Comparison of ENCODE assay signal across 8 cellular contexts in the genomic region with DNA sequence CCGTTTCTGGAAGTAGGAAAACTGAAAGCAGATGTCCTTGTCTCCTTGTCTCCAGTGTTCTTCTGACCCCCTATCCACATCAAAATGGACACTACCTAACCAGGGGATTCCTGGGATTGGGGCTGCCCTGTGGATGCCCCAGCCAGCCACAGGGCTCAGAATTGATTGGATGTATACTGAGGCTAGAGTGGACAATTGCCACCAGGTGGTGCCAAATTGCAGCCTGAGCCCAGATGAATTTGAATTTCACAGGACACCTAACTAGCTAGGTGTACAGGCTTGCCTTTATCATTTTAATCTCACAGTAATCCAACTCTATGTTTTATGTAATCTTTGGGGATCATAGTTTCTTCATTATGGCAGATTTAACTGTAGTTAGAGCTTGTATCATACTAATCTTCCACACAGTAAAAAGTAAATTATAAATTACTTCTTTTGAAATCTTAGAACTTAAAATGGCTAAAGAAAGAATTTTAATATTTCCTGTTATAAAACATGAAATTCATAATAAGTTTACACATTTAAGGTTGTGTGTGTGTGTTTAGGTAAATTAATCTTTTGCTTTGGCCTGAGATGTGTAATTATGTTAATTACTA. TPM values are rescaled to one million over a fixed set of nuclear protein-coding genes. Genes with fewer than 3 reads are reported as not detected.
DNase-seq lines count a peak whose midpoint lies in the region; ATAC-seq, FAIRE-seq and TF ChIP-seq lines count a peak whose summit lies in the region.

No MANE protein-coding gene starts in this region.

- TF ChIP-seq EP300 in A549 (IDR thresholded peaks at IDR 0.05): no peak

- H3K9me3 Mint-ChIP-seq in T-helper 2 cell treated with Interferon-gamma antibody and Interleukin-4, amounts not matched to agents 5 μg/mL and 100 μg/mL, for 36 hours: no peaks in the 10 kb centered on the region
- no peaks in the 10 kb centered on the region for H3K9me3 Mint-ChIP-seq in memory B cell

- no peak overlapping the region for H3K27ac Mint-ChIP-seq in T-helper 2 cell treated with Interferon-gamma antibody and Interleukin-4, amounts not matched to agents 5 μg/mL and 100 μg/mL, for 36 hours
- no peak overlapping the region for H3K27ac Mint-ChIP-seq in memory B cell

- TF ChIP-seq RAD21 in A549 (conservative IDR thresholded peaks at IDR 0.05 in 1 of 2, IDR thresholded peaks at IDR 0.05 in 1 of 2): peak; percentile 80 to 82

- peak; percentile 92 to 96 for ATAC-seq in A549
- peak; percentile 52 for ATAC-seq in memory B cell (ENCODE audit: low read depth)
- peak; percentile 92 for ATAC-seq in upper lobe of right lung

- no peak for FAIRE-seq in A549 (lab: Jason Lieb, UNC)
- FAIRE-seq in colon (lab: Jason Lieb, UNC): peak; percentile 24

- no peaks in the 10 kb centered on the region for H3K79me2 ChIP-seq in Loucy (ENCODE audit: insufficient read depth, low read length)

- H3K4me3 ChIP-seq in A549 (no peak overlapping the region), Loucy (ENCODE audit: low read length, poor library complexity, severe bottlenecking) (no peak overlapping the region), upper lobe of right lung (no peak overlapping the region)

- peaks cover 2% of the 10 kb centered on the region for H3K4me1 Mint-ChIP-seq in T-helper 2 cell treated with Interferon-gamma antibody and Interleukin-4, amounts not matched to agents 5 μg/mL and 100 μg/mL, for 36 hours (ENCODE audit: low read depth)
- no peaks in the 10 kb centered on the region for H3K4me1 Mint-ChIP-seq in memory B cell

- DNase-seq in A549 (ENCODE audit: low read depth in 1 of 2, low spot score in 1 of 2) (peak; percentile 31 to 60), HEK293T (ENCODE audit: extremely low spot score) (peak; percentile 86), memory B cell (ENCODE audit: low spot score in 2 of 2) (peak; percentile 5 to 12), upper lobe of right lung (no peak)
- peak; percentile 7 for DNase-seq in T-helper 2 cell treated with Interferon-gamma antibody and Interleukin-4, amounts not matched to agents 5 μg/mL and 100 μg/mL, for 36 hours (ENCODE audit: low spot score)

- H3K27me3 ChIP-seq in Loucy (ENCODE audit: insufficient read depth, low read length, poor library complexity, severe bottlenecking) (no peaks in the 10 kb centered on the region), upper lobe of right lung (no peaks in the 10 kb centered on the region)

- H3K27ac ChIP-seq in A549: no peak overlapping the region
- no peak overlapping the region for H3K27ac ChIP-seq in upper lobe of right lung

- H3F3A ChIP-seq in Loucy (ENCODE audit: low read depth): no peaks in the 10 kb centered on the region

- TF ChIP-seq CTCF in A549 (IDR thresholded peaks at IDR 0.05): peak; percentile 67
- TF ChIP-seq CTCF in GM12873 (IDR thresholded peaks at IDR 0.05; ENCODE audit: insufficient read depth, low read depth, low read length, missing control alignments): peak; percentile 73
- peak; percentile 88 for TF ChIP-seq CTCF in Loucy (conservative IDR thresholded peaks at IDR 0.05; ENCODE audit: low read length)
- TF ChIP-seq CTCF in upper lobe of right lung (IDR thresholded peaks at IDR 0.05): peak; percentile 63

- POLR2A ChIA-PET in A549 (lab: Yijun Ruan, JAX): no interaction called here
- POLR2A ChIA-PET in HEK293T (lab: Yijun Ruan, JAX): interaction anchor here (1.6 kb wide), 1 partner anchor 219 kb away, joined by 4 read pairs; a partner anchor contains a TSS

- no peak for TF ChIP-seq POLR2A in A549 (IDR thresholded peaks at IDR 0.05; ENCODE audit: low read length)

- no peak overlapping the region for H2AFZ ChIP-seq in Loucy (ENCODE audit: low read length)

- no peaks in the 10 kb centered on the region for H3K27me3 Mint-ChIP-seq in T-helper 2 cell treated with Interferon-gamma antibody and Interleukin-4, amounts not matched to agents 5 μg/mL and 100 μg/mL, for 36 hours (ENCODE audit: low read depth)
- H3K27me3 Mint-ChIP-seq in memory B cell: no peaks in the 10 kb centered on the region

- intact Hi-C loops in upper lobe of right lung (cut with DNase I): no loop called here

- H3K9me2 ChIP-seq in Loucy (replicated peaks; ENCODE audit: low read depth, low read length): no peaks in the 10 kb centered on the region

- H3K36me3 Mint-ChIP-seq in T-helper 2 cell treated with Interferon-gamma antibody and Interleukin-4, amounts not matched to agents 5 μg/mL and 100 μg/mL, for 36 hours (ENCODE audit: low read depth): peaks cover 14% of the 10 kb centered on the region
- peaks cover 16% of the 10 kb centered on the region for H3K36me3 Mint-ChIP-seq in memory B cell

- H3K9me3 ChIP-seq in A549 (no peaks in the 10 kb centered on the region), Loucy (ENCODE audit: insufficient read depth, low read depth, low read length) (no peaks in the 10 kb centered on the region), upper lobe of right lung (no peaks in the 10 kb centered on the region)

- H3K4me3 Mint-ChIP-seq in T-helper 2 cell treated with Interferon-gamma antibody and Interleukin-4, amounts not matched to agents 5 μg/mL and 100 μg/mL, for 36 hours: no peak overlapping the region
- no peak overlapping the region for H3K4me3 Mint-ChIP-seq in memory B cell

- no peaks in the 10 kb centered on the region for H3K4me1 ChIP-seq in A549
- H3K4me1 ChIP-seq in Loucy (ENCODE audit: insufficient read depth, low read length, poor library complexity, severe bottlenecking): no peaks in the 10 kb centered on the region
- no peaks in the 10 kb centered on the region for H3K4me1 ChIP-seq in upper lobe of right lung

- CTCF ChIA-PET in A549 (lab: Yijun Ruan, JAX): interaction anchor here (0.6 to 2.9 kb wide), 6 partner anchors 10 to 590 kb away, joined by 3 to 11 read pairs (median 3); a partner anchor contains a TSS
- CTCF ChIA-PET in HEK293T (lab: Yijun Ruan, JAX): interaction anchor here (0.6 to 1.0 kb wide), 2 partner anchors 12 to 109 kb away, joined by 3 read pairs; no protein-coding TSS in a partner anchor

- H4K20me1 ChIP-seq in Loucy (ENCODE audit: insufficient read depth, low read length, poor library complexity, severe bottlenecking): no peaks in the 10 kb centered on the region

- WGBS in A549 (ENCODE audit: missing lambda C conversion rate): 68% methylated on average over 1 of the region's 1 CpG

- H3K4me2 ChIP-seq in A549: no peak overlapping the region
- H3K4me2 ChIP-seq in Loucy (ENCODE audit: low read depth, low read length, poor library complexity, severe bottlenecking): no peak overlapping the region

- H3K36me3 ChIP-seq in Loucy (ENCODE audit: insufficient read depth, low read length) (peaks cover 36% of the 10 kb centered on the region; the same call in 1 of the 2 replicates), upper lobe of right lung (peaks cover 51% of the 10 kb centered on the region)

- no peak overlapping the region for H3K9ac ChIP-seq in Loucy (ENCODE audit: low read depth, low read length, poor library complexity, severe bottlenecking)

TF ChIP-seq in A549, 52 proteins besides CTCF, POLR2A, EP300 and RAD21:
- peak; percentile 80 for TF ChIP-seq SMC3 (IDR thresholded peaks at IDR 0.05)
- TF ChIP-seq, protein P1, sequence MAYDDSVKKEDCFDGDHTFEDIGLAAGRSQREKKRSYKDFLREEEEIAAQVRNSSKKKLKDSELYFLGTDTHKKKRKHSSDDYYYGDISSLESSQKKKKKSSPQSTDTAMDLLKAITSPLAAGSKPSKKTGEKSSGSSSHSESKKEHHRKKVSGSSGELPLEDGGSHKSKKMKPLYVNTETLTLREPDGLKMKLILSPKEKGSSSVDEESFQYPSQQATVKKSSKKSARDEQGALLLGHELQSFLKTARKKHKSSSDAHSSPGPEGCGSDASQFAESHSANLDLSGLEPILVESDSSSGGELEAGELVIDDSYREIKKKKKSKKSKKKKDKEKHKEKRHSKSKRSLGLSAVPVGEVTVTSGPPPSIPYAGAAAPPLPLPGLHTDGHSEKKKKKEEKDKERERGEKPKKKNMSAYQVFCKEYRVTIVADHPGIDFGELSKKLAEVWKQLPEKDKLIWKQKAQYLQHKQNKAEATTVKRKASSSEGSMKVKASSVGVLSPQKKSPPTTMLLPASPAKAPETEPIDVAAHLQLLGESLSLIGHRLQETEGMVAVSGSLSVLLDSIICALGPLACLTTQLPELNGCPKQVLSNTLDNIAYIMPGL (CRISPR knock-in tag; IDR thresholded peaks at IDR 0.05; ENCODE audit: borderline replicate concordance): no peak
TF ChIP-seq in A549: peak in this region for 1.

TF ChIP-seq in HEK293T, 16 proteins besides CTCF, POLR2A, EP300 and RAD21:
- no peak for TF ChIP-seq SUZ12 (IDR thresholded peaks at IDR 0.05)
- TF ChIP-seq HDGF (IDR thresholded peaks at IDR 0.05; ENCODE audit: borderline replicate concordance): 0 out of 2 replicates have a peak, but pooled peaks have one; percentile 36

RNA-seq across cellular contexts. Expression of a gene that starts 58.0 kb away (rescaled TPM):
- polyA plus RNA-seq in A549 (2011; rRNA removed) (6.7 and 10.6 TPM in 2 replicates), A549 (2017; fragmentation: RNase III; extraction: RNeasy Plus Mini Kit Qiagen cat#74134 plus additional on column Dnase treatment) (5.0 to 5.9 TPM (median 5.2 TPM) in 3 replicates)
- 0.92 and 2.2 TPM in 2 replicates for polyA plus RNA-seq in A549 (2012; cell fraction: cytosol; rRNA removed)
- polyA plus RNA-seq in A549 (2012; cell fraction: nucleus; rRNA removed): 0.41 and 0.53 TPM in 2 replicates
- polyA minus RNA-seq in A549 (2011; rRNA and poly(A)+ RNA removed): 5.6 and 11.0 TPM in 2 replicates
- total RNA-seq in upper lobe of right lung: 28.3 TPM

RNA-seq across cellular contexts. Expression of a gene that starts 58.2 kb away (rescaled TPM):
- polyA plus RNA-seq in A549 (2011; rRNA removed): 27.9 and 32.8 TPM in 2 replicates
- polyA plus RNA-seq in A549 (2012; cell fraction: cytosol; rRNA removed): 8.2 and 9.8 TPM in 2 replicates
- 10.9 and 19.0 TPM in 2 replicates for polyA plus RNA-seq in A549 (2012; cell fraction: nucleus; rRNA removed)
- polyA plus RNA-seq in A549 (2017; fragmentation: RNase III; extraction: RNeasy Plus Mini Kit Qiagen cat#74134 plus additional on column Dnase treatment): 17.6 to 20.0 TPM (median 19.9 TPM) in 3 replicates
- 11.4 and 12.0 TPM in 2 replicates for polyA minus RNA-seq in A549 (2011; rRNA and poly(A)+ RNA removed)
- total RNA-seq in upper lobe of right lung: 30.2 TPM
